1 cellular context compared by ENCODE assay signal in the genomic region with DNA sequence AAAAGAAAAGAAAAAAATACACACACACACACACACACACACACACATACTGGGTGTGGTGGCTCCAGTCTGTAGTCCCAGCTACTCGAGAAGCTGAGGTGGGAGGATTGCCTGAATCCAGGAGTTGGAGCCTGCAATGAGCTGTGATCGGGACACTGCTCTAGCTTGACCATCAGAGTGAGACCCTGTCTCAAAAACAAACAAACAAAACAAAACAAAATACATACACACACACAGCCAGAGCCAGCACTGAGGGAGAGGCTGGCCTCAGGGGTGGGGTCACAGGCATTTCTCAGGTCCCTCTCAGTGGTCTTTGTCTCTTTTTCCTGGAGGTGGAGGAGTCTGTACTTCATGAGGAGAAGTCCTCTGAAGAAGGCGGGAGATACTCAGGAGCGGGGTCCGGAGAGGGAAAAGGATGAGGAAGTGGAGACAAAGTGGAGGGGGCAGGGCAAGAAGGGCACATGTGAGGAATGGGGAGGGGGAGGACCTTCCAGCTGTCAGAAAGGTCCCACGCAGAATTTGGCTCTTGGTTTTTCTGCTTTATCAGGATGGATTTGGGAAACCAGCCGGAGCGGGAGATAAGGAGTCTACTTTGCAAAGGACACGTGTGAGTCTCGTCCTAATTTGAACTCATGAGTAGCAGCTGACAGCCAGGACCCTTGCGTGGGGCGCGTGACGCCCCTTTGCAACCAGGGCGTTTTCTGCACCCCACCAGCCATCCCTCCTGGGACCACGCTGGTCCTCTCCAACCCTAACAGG.
A peak's percentile ranks its signal among the peaks of the same experiment; 100 is the strongest.
TF ChIP-seq lines count a peak whose summit lies in the region.

No MANE protein-coding gene starts in this region.

TF ChIP-seq in K562, 482 proteins besides CTCF, POLR2A, EP300 and RAD21 (continued from another document and continues in another):
- TF ChIP-seq HDAC8 (tag; IDR thresholded peaks at IDR 0.05) (no peak), NR3C1 (CRISPR knock-in tag; IDR thresholded peaks at IDR 0.05) (no peak), HMG20A (CRISPR knock-in tag; conservative IDR thresholded peaks at IDR 0.05) (no peak), ESRRA (IDR thresholded peaks at IDR 0.05; ENCODE audit: borderline replicate concordance, low read depth) (0 out of 2 replicates have a peak, but pooled peaks have one; percentile 31), MTA2 (IDR thresholded peaks at IDR 0.05; ENCODE audit: low read depth) (peak; percentile 64), E2F8 (IDR thresholded peaks at IDR 0.05; ENCODE audit: low read depth, partially characterized antibody) (no peak), U2AF2 (optimal IDR thresholded peaks at IDR 0.05; ENCODE audit: low read depth, low read length) (no peak), MAFK (IDR thresholded peaks at IDR 0.05; ENCODE audit: low read length) (no peak), MYC (IDR thresholded peaks at IDR 0.05; ENCODE audit: low read depth, low read length) (peak; percentile 88), MYC (CRISPR knock-in tag; IDR thresholded peaks at IDR 0.05; ENCODE audit: borderline replicate concordance, low read depth) (peak; percentile 25; the same call in 1 of the 2 replicates), GTF3C2 (IDR thresholded peaks at IDR 0.05; ENCODE audit: borderline replicate concordance, extremely low read depth, insufficient read length) (no peak), POLR3G (IDR thresholded peaks at IDR 0.05; ENCODE audit: extremely low read depth, insufficient read length, insufficient replicate concordance) (no peak), EGR1 (conservative IDR thresholded peaks at IDR 0.05) (peak; percentile 52), DNMT1 (IDR thresholded peaks at IDR 0.05) (no peak), CGGBP1 (CRISPR knock-in tag; IDR thresholded peaks at IDR 0.05) (no peak), ZNF217 (CRISPR knock-in tag; IDR thresholded peaks at IDR 0.05) (no peak), TGIF2 (CRISPR knock-in tag; IDR thresholded peaks at IDR 0.05) (no peak), SMAD1 (IDR thresholded peaks at IDR 0.05; ENCODE audit: low read depth, low read length, partially characterized antibody) (no peak), ZNF133 (CRISPR knock-in tag; IDR thresholded peaks at IDR 0.05) (no peak), CBX2 (IDR thresholded peaks at IDR 0.05; ENCODE audit: insufficient read depth, low read length, poor library complexity, severe bottlenecking) (no peak), ELF4 (CRISPR knock-in tag; IDR thresholded peaks at IDR 0.05) (0 out of 2 replicates have a peak, but pooled peaks have one; percentile 36), IRF1 (CRISPR knock-in tag; IDR thresholded peaks at IDR 0.05; ENCODE audit: borderline replicate concordance) (no peak), ZFP36 (IDR thresholded peaks at IDR 0.05; ENCODE audit: low read depth, low read length, partially characterized antibody) (no peak), PRDM10 (IDR thresholded peaks at IDR 0.05; ENCODE audit: partially characterized antibody) (no peak), THRAP3 (IDR thresholded peaks at IDR 0.05; ENCODE audit: borderline replicate concordance) (no peak), MXI1 (IDR thresholded peaks at IDR 0.05; ENCODE audit: low read depth, low read length) (0 out of 2 replicates have a peak, but pooled peaks have one; percentile 19), CBFA2T2 (conservative IDR thresholded peaks at IDR 0.05) (peak; percentile 81), BHLHE40 (IDR thresholded peaks at IDR 0.05; ENCODE audit: low read length) (peak; percentile 83), NKRF (IDR thresholded peaks at IDR 0.05; ENCODE audit: borderline replicate concordance) (peak; percentile 50; the same call in 1 of the 2 replicates), ZNF444 (CRISPR knock-in tag; IDR thresholded peaks at IDR 0.05) (0 out of 2 replicates have a peak, but pooled peaks have one; percentile 10), MYBL2 (IDR thresholded peaks at IDR 0.05; ENCODE audit: low read depth) (no peak), MYBL2 (CRISPR knock-in tag; IDR thresholded peaks at IDR 0.05; ENCODE audit: borderline replicate concordance) (no peak), TRIM24 (IDR thresholded peaks at IDR 0.05) (peak; percentile 63 to 64; a peak in 3 of 4 replicates), RFX7 (CRISPR knock-in tag; IDR thresholded peaks at IDR 0.05) (no peak), SNRNP70 (optimal IDR thresholded peaks at IDR 0.05; ENCODE audit: low read depth, low read length) (no peak), MTA1 (IDR thresholded peaks at IDR 0.05; ENCODE audit: borderline replicate concordance) (peak; percentile 40; the same call in 1 of the 2 replicates)
- TF ChIP-seq, protein P1, sequence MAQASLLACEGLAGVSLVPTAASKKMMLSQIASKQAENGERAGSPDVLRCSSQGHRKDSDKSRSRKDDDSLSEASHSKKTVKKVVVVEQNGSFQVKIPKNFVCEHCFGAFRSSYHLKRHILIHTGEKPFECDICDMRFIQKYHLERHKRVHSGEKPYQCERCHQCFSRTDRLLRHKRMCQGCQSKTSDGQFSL (CRISPR knock-in tag; IDR thresholded peaks at IDR 0.05) = no peak
- TF ChIP-seq, protein P1 (tag; IDR thresholded peaks at IDR 0.05) = no peak
- TF ChIP-seq, protein P2, sequence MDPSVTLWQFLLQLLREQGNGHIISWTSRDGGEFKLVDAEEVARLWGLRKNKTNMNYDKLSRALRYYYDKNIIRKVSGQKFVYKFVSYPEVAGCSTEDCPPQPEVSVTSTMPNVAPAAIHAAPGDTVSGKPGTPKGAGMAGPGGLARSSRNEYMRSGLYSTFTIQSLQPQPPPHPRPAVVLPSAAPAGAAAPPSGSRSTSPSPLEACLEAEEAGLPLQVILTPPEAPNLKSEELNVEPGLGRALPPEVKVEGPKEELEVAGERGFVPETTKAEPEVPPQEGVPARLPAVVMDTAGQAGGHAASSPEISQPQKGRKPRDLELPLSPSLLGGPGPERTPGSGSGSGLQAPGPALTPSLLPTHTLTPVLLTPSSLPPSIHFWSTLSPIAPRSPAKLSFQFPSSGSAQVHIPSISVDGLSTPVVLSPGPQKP (CRISPR knock-in tag; IDR thresholded peaks at IDR 0.05) = no peak
- TF ChIP-seq, protein P3, sequence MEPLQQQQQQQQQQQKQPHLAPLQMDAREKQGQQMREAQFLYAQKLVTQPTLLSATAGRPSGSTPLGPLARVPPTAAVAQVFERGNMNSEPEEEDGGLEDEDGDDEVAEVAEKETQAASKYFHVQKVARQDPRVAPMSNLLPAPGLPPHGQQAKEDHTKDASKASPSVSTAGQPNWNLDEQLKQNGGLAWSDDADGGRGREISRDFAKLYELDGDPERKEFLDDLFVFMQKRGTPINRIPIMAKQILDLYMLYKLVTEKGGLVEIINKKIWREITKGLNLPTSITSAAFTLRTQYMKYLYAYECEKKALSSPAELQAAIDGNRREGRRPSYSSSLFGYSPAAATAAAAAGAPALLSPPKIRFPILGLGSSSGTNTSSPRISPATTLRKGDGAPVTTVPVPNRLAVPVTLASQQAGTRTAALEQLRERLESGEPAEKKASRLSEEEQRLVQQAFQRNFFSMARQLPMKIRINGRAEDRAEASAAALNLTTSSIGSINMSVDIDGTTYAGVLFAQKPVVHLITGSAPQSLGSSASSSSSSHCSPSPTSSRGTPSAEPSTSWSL (CRISPR knock-in tag; IDR thresholded peaks at IDR 0.05; ENCODE audit: borderline replicate concordance) = no peak
- TF ChIP-seq, protein P4, sequence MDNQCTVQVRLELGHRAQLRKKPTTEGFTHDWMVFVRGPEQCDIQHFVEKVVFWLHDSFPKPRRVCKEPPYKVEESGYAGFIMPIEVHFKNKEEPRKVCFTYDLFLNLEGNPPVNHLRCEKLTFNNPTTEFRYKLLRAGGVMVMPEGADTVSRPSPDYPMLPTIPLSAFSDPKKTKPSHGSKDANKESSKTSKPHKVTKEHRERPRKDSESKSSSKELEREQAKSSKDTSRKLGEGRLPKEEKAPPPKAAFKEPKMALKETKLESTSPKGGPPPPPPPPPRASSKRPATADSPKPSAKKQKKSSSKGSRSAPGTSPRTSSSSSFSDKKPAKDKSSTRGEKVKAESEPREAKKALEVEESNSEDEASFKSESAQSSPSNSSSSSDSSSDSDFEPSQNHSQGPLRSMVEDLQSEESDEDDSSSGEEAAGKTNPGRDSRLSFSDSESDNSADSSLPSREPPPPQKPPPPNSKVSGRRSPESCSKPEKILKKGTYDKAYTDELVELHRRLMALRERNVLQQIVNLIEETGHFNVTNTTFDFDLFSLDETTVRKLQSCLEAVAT (IDR thresholded peaks at IDR 0.05) = no peak
